22 cellular contexts compared by ENCODE assay signal in the genomic region with DNA sequence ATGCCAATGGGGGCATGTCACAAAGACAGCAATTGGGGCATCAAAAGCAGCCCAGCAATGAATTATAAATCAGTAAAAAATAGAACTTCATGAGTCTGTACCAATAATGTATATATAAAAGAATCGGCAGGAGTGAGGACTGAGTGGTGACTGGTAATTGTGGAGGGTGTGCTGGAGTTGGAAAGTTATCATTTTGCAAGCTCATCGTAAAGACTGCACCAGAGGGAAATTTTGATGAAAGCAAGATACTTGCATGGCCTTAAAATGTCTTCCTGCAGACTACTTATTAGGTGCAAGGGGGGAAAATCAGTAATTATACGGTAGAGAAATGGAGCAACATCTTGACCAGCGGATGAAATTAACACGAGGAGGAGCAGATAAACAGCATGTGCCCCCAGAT.
"Had no signal": no experiment of that assay in that cellular context is flagged by ENCODE, and none has a peak within 500 bp of the region (broad histone marks: within the 10 kb centered on the region; RNA-seq: fewer than 3 reads in every experiment).

No MANE protein-coding gene starts in this region.

- H3K9ac ChIP-seq: parathyroid adenoma had no signal

- H3K79me2 ChIP-seq: parathyroid adenoma had no signal

- DNase-seq: activated CD4-positive, alpha-beta T cell treated with anti-CD3 and anti-CD28 coated beads, Interleukin-2, amount 50 U/mL, for 1 hour; activated CD8-positive, alpha-beta memory T cell treated with anti-CD3 and anti-CD28 coated beads for 24 hours; activated CD8-positive, alpha-beta memory T cell treated with anti-CD3 and anti-CD28 coated beads, Interleukin-2, amount 50 U/mL, for 48 hours; activated gamma-delta T cell treated with Interleukin-2 at 50 U/mL for 16 hours; activated T-cell treated with anti-CD3 and anti-CD28 coated beads, Interleukin-2, amount 50 U/mL, for 48 hours; amniotic stem cell; effector CD8-positive, alpha-beta T cell; heart left ventricle; left ventricle myocardium superior; mucosa of descending colon; naive B cell; spleen; stimulated activated naive B cell treated with anti-CD40 and anti-IgM and Interleukin-4, amounts not matched to agents 10 μg/mL and 1 μg/mL and 100 μg/mL, for 72 hours; SW 1271; T1000 had no signal

- H2AFZ ChIP-seq: parathyroid adenoma had no signal

- H3K36me3 ChIP-seq: cardiac muscle cell had no signal

- H3K9me3 Mint-ChIP-seq: activated naive CD8-positive, alpha-beta T cell treated with anti-CD3 and anti-CD28 coated beads for 36 hours; dendritic cell treated with granulocyte-macrophage colony-stimulating factor and Interleukin-4, amounts not matched to agents 40 ng/mL and 50 ng/mL, for 4 days; naive B cell; stimulated activated naive B cell treated with anti-CD40 and anti-IgM and Interleukin-4, amounts not matched to agents 10 μg/mL and 1 μg/mL and 100 μg/mL, for 72 hours had no signal

- H3K27me3 ChIP-seq: cardiac muscle cell, esophagus muscularis mucosa, gastroesophageal sphincter, heart left ventricle, spleen had no signal

- H3K27me3 Mint-ChIP-seq: activated naive CD8-positive, alpha-beta T cell treated with anti-CD3 and anti-CD28 coated beads for 36 hours; dendritic cell treated with granulocyte-macrophage colony-stimulating factor and Interleukin-4, amounts not matched to agents 40 ng/mL and 50 ng/mL, for 4 days; naive B cell; stimulated activated naive B cell treated with anti-CD40 and anti-IgM and Interleukin-4, amounts not matched to agents 10 μg/mL and 1 μg/mL and 100 μg/mL, for 72 hours had no signal

- H3K9me3 ChIP-seq: esophagus muscularis mucosa, gastroesophageal sphincter, heart left ventricle, mucosa of descending colon, spleen, thoracic aorta had no signal

- ATAC-seq: gastroesophageal sphincter; heart left ventricle; left ventricle myocardium superior; mucosa of descending colon; stimulated activated naive B cell treated with anti-CD40 and anti-IgM and Interleukin-4, amounts not matched to agents 10 μg/mL and 1 μg/mL and 100 μg/mL, for 72 hours had no signal

- H3K4me3 Mint-ChIP-seq: activated naive CD8-positive, alpha-beta T cell treated with anti-CD3 and anti-CD28 coated beads for 36 hours; dendritic cell treated with granulocyte-macrophage colony-stimulating factor and Interleukin-4, amounts not matched to agents 40 ng/mL and 50 ng/mL, for 4 days; naive B cell; stimulated activated naive B cell treated with anti-CD40 and anti-IgM and Interleukin-4, amounts not matched to agents 10 μg/mL and 1 μg/mL and 100 μg/mL, for 72 hours had no signal

- H3K27ac Mint-ChIP-seq: activated naive CD8-positive, alpha-beta T cell treated with anti-CD3 and anti-CD28 coated beads for 36 hours; dendritic cell treated with granulocyte-macrophage colony-stimulating factor and Interleukin-4, amounts not matched to agents 40 ng/mL and 50 ng/mL, for 4 days; naive B cell; stimulated activated naive B cell treated with anti-CD40 and anti-IgM and Interleukin-4, amounts not matched to agents 10 μg/mL and 1 μg/mL and 100 μg/mL, for 72 hours had no signal

- H3K4me3 ChIP-seq: cardiac muscle cell, esophagus muscularis mucosa, gastroesophageal sphincter, heart left ventricle, mucosa of descending colon, spleen, thoracic aorta had no signal

- H3K27ac ChIP-seq: cardiac muscle cell, esophagus muscularis mucosa, gastroesophageal sphincter, heart left ventricle, spleen, thoracic aorta had no signal
